ENCODE assay signal across 25 cellular contexts in genomic region chr2:105238664-105239240, GRCh38. TPM values are rescaled to one million over a fixed set of nuclear protein-coding genes. Genes with fewer than 3 reads are reported as not detected.
DNase-seq lines count a peak whose midpoint lies in the region; ATAC-seq, FAIRE-seq and TF ChIP-seq lines count a peak whose summit lies in the region.
"Had no signal": no experiment of that assay in that cellular context is flagged by ENCODE, and none has a peak within 500 bp of the region (broad histone marks: within the 10 kb centered on the region; RNA-seq: fewer than 3 reads in every experiment).

No MANE protein-coding gene starts in this region.

- H3K4me1 Mint-ChIP-seq in astrocyte (ENCODE audit: low read depth, unreplicated experiment): peaks cover 25% of the 10 kb centered on the region
- H3K4me1 Mint-ChIP-seq in Caco-2 (ENCODE audit: low read depth, unreplicated experiment): no peaks in the 10 kb centered on the region

- H3K9me3 ChIP-seq in IMR-90 (ENCODE audit: control insufficient read depth, insufficient read depth, low read length) (no peaks in the 10 kb centered on the region), astrocyte (ENCODE audit: insufficient read depth, low read depth, low read length) (no peaks in the 10 kb centered on the region), mesenchymal stem cell (ENCODE audit: control insufficient read depth, low read length) (no peaks in the 10 kb centered on the region), Caco-2 (no peaks in the 10 kb centered on the region)
- H3K9me3 ChIP-seq: BE2C, gastroesophageal sphincter, lower lobe of right lung, upper lobe of left lung had no signal

- H2BK5ac ChIP-seq in IMR-90 (ENCODE audit: low read depth, low read length, poor library complexity, severe bottlenecking): no peak overlapping the region
- peak overlapping the region; percentile 63 for H2BK5ac ChIP-seq in mesenchymal stem cell (ENCODE audit: low read depth, low read length, poor library complexity, severe bottlenecking)

- H2AK5ac ChIP-seq in IMR-90 (ENCODE audit: low read depth, low read length): peak overlapping the region; percentile 13; the same call in 1 of the 2 replicates
- peak overlapping the region; percentile 50 for H2AK5ac ChIP-seq in mesenchymal stem cell (ENCODE audit: low read length, severe bottlenecking)

- no peak overlapping the region for H3K4me3 Mint-ChIP-seq in astrocyte (ENCODE audit: unreplicated experiment)
- H3K4me3 Mint-ChIP-seq in Caco-2 (ENCODE audit: unreplicated experiment): no peak overlapping the region
- H3K4me3 Mint-ChIP-seq: activated CD4-positive, alpha-beta T cell treated with anti-CD3 and anti-CD28 coated beads, Interleukin-2, amount 10 ng/mL, durations not matched to agents 24 days and 14 days; activated naive CD4-positive, alpha-beta T cell treated with anti-CD3 and anti-CD28 coated beads, Interleukin-2, amount 50 U/mL, for 24 hours had no signal

- TF ChIP-seq POLR2A in IMR-90 (IDR thresholded peaks at IDR 0.05; ENCODE audit: low read depth, low read length): no peak

- peak overlapping the region; percentile 31 for H2AFZ ChIP-seq in ACC112 (ENCODE audit: low read length, unreplicated experiment)
- no peak overlapping the region for H2AFZ ChIP-seq in IMR-90 (replicated peaks; ENCODE audit: low read length, poor library complexity)
- H2AFZ ChIP-seq in astrocyte (ENCODE audit: low read depth, low read length): peak overlapping the region; percentile 34
- H2AFZ ChIP-seq in mesenchymal stem cell (ENCODE audit: low read depth, low read length): no peak overlapping the region

- H3K9ac ChIP-seq in IMR-90 (ENCODE audit: low read depth, low read length) (no peak overlapping the region), astrocyte (ENCODE audit: low read length) (no peak overlapping the region), mesenchymal stem cell (ENCODE audit: low read length) (no peak overlapping the region)

- H3K27ac ChIP-seq in ACC112 (ENCODE audit: low read depth, low read length) (no peak overlapping the region), IMR-90 (ENCODE audit: insufficient read depth, low read length) (no peak overlapping the region), astrocyte (ENCODE audit: low read depth, low read length) (no peak overlapping the region), mesenchymal stem cell (ENCODE audit: low read length, poor library complexity, severe bottlenecking) (peak overlapping the region; percentile 94)
- H3K27ac ChIP-seq: gastroesophageal sphincter, lower lobe of right lung, upper lobe of left lung had no signal

- no peak overlapping the region for H3K14ac ChIP-seq in IMR-90 (replicated peaks; ENCODE audit: low read depth, low read length)
- H3K14ac ChIP-seq in mesenchymal stem cell (ENCODE audit: low read length in 2 of 2): no peak overlapping the region

- H4K20me1 ChIP-seq in IMR-90 (ENCODE audit: insufficient read depth, low read length) (no peaks in the 10 kb centered on the region), astrocyte (ENCODE audit: insufficient read depth, low read length) (no peaks in the 10 kb centered on the region)

- 0 out of 2 replicates have a peak, but pooled peaks cover 3% of the 10 kb centered on the region for H3K9me1 ChIP-seq in IMR-90 (ENCODE audit: insufficient read depth, low read length)

- H2BK20ac ChIP-seq in IMR-90 (ENCODE audit: low read depth, low read length): 0 out of 2 replicates have a peak overlapping the region, but pooled peaks have one; percentile 26

- H3K79me2 ChIP-seq in ACC112 (ENCODE audit: control insufficient read depth, insufficient read depth, low read length, unreplicated experiment) (no peaks in the 10 kb centered on the region), astrocyte (ENCODE audit: insufficient read depth, low read length) (no peaks in the 10 kb centered on the region)

- TF ChIP-seq CTCF in IMR-90 (conservative IDR thresholded peaks at IDR 0.05; ENCODE audit: low read depth, low read length): no peak
- TF ChIP-seq CTCF in astrocyte (IDR thresholded peaks at IDR 0.05; ENCODE audit: insufficient read depth, low read depth, low read length): no peak
- no peak for TF ChIP-seq CTCF in Caco-2 (IDR thresholded peaks at IDR 0.05; ENCODE audit: insufficient read depth in 1 of 2, low read depth in 1 of 2, low read length in 1 of 2, severe bottlenecking in 1 of 2, unreplicated experiment in 1 of 2)

- BruUV-seq in IMR-90 (replicated peaks; lab: Mats Ljungman, UMichigan) (no TSS peak), Caco-2 (replicated peaks; lab: Mats Ljungman, UMichigan) (no TSS peak)

- CTCF ChIA-PET in IMR-90 (lab: Yijun Ruan, JAX): interaction anchor here (0.9 kb wide), 1 partner anchor 16 kb away, joined by 3 read pairs; no protein-coding TSS in a partner anchor
- CTCF ChIA-PET in Caco-2 (lab: Charles Lee): interaction anchor here (0.6 to 1.2 kb wide), 10 partner anchors 22 to 662 kb away, joined by 3 to 12 read pairs (median 6); no protein-coding TSS in a partner anchor

- H3K4me2 ChIP-seq in IMR-90 (ENCODE audit: low read depth, low read length): no peak overlapping the region
- no peak overlapping the region for H3K4me2 ChIP-seq in astrocyte (ENCODE audit: low read length)
- H3K4me2 ChIP-seq in mesenchymal stem cell (ENCODE audit: low read length, poor library complexity, severe bottlenecking): no peak overlapping the region

- dilution Hi-C loops in IMR-90 (cut with HindIII; ENCODE audit: low sequenced_read_pairs, unreplicated experiment): no loop called here

- H3K79me1 ChIP-seq in IMR-90 (ENCODE audit: low read depth in 1 of 2, low read length in 2 of 2): no peaks in the 10 kb centered on the region
- H3K79me1 ChIP-seq in mesenchymal stem cell (replicated peaks; ENCODE audit: low read length, poor library complexity, severe bottlenecking): no peaks in the 10 kb centered on the region

- in situ Hi-C loops in IMR-90 (cut with MboI; ENCODE audit: low sequenced_read_pairs): no loop called here

- H3K36me3 Mint-ChIP-seq in astrocyte (ENCODE audit: low read depth, unreplicated experiment) (no peaks in the 10 kb centered on the region), Caco-2 (ENCODE audit: insufficient read depth, unreplicated experiment) (no peaks in the 10 kb centered on the region)

- WGBS in IMR-90 (ENCODE audit: extremely low coverage in 2 of 2, insufficient read length in 1 of 2), 2 experiments: 67% methylated on average over 3 of the region's 14 CpGs; no CpG with 5 or more reads in 1 of the 2 experiments
- WGBS in mesenchymal stem cell: 85% methylated on average over 14 of the region's 14 CpGs

- DNase-seq in IMR-90 (no peak), astrocyte (ENCODE audit: low read depth) (peak; percentile 42), mesenchymal stem cell (no peak), Caco-2 (no peak), COLO829 (ENCODE audit: low spot score) (no peak), hepatic stellate cell (ENCODE audit: low spot score) (no peak)
- DNase-seq: cortex of kidney, KG1, NCI-H1436 treated with DMSO at 0.1 percent for 48 hours had no signal

- H3K27me3 ChIP-seq in ACC112 (ENCODE audit: insufficient read depth, low read length): peaks cover 6% of the 10 kb centered on the region
- peaks cover 3% of the 10 kb centered on the region; the same call in 1 of the 2 replicates for H3K27me3 ChIP-seq in IMR-90 (ENCODE audit: control insufficient read depth, insufficient read depth, low read length)
- no peaks in the 10 kb centered on the region for H3K27me3 ChIP-seq in astrocyte (ENCODE audit: insufficient read depth, low read length)
- peaks cover 0 to 5% of the 10 kb centered on the region in 2 experiments for H3K27me3 ChIP-seq in mesenchymal stem cell (ENCODE audit: control insufficient read depth in 1 of 2, insufficient read depth in 1 of 2, low read length in 2 of 2)
- no peaks in the 10 kb centered on the region for H3K27me3 ChIP-seq in Caco-2 (replicated peaks; ENCODE audit: control insufficient read depth, insufficient read depth, low read length)
- H3K27me3 ChIP-seq: BE2C, upper lobe of left lung had no signal

- intact Hi-C loops in IMR-90 (cut with micrococcal nuclease): loop anchor here (1.0 kb wide), 1 partner anchor 23 kb away; no protein-coding TSS in a partner anchor
- intact Hi-C loops in Caco-2 (cut with micrococcal nuclease; ENCODE audit: unreplicated experiment): loop anchor here (5.0 kb wide), 1 partner anchor 56 kb away; no protein-coding TSS in a partner anchor

- no peak overlapping the region for H4K8ac ChIP-seq in IMR-90 (ENCODE audit: low read depth in 2 of 2, low read length in 2 of 2)
- H4K8ac ChIP-seq in mesenchymal stem cell (ENCODE audit: low read length): no peak overlapping the region

- POLR2A ChIA-PET in IMR-90 (lab: Charles Lee; ENCODE audit: unreplicated experiment) (no interaction called here), Caco-2 (lab: Charles Lee) (no interaction called here)

- H3K9me3 Mint-ChIP-seq in astrocyte (ENCODE audit: unreplicated experiment): peaks cover 4% of the 10 kb centered on the region
- H3K9me3 Mint-ChIP-seq in Caco-2 (ENCODE audit: unreplicated experiment): no peaks in the 10 kb centered on the region
- H3K9me3 Mint-ChIP-seq: activated CD4-positive, alpha-beta T cell treated with anti-CD3 and anti-CD28 coated beads, Interleukin-2, amount 10 ng/mL, durations not matched to agents 24 days and 14 days; activated naive CD4-positive, alpha-beta T cell treated with anti-CD3 and anti-CD28 coated beads, Interleukin-2, amount 50 U/mL, for 24 hours had no signal

- H3K27ac Mint-ChIP-seq in astrocyte (ENCODE audit: unreplicated experiment) (peak overlapping the region; percentile 64), Caco-2 (ENCODE audit: unreplicated experiment) (no peak overlapping the region)
- H3K27ac Mint-ChIP-seq: activated CD4-positive, alpha-beta T cell treated with anti-CD3 and anti-CD28 coated beads, Interleukin-2, amount 10 ng/mL, durations not matched to agents 24 days and 14 days; activated naive CD4-positive, alpha-beta T cell treated with anti-CD3 and anti-CD28 coated beads, Interleukin-2, amount 50 U/mL, for 24 hours had no signal

- peak overlapping the region in 1 of 2 experiments; percentile 18 for H2BK12ac ChIP-seq in mesenchymal stem cell (ENCODE audit: low read length in 2 of 2)

- H3K18ac ChIP-seq in IMR-90 (ENCODE audit: low read depth, low read length): peak overlapping the region; percentile 17; the same call in 1 of the 2 replicates
- H3K18ac ChIP-seq in mesenchymal stem cell (ENCODE audit: low read depth in 1 of 2, low read length in 2 of 2): peak overlapping the region in 1 of 2 experiments; percentile 1

- 0 out of 2 replicates have a peak overlapping the region, but pooled peaks have one; percentile 3 for H2BK120ac ChIP-seq in IMR-90 (ENCODE audit: low read depth, low read length)
- H2BK120ac ChIP-seq in mesenchymal stem cell (ENCODE audit: low read depth, low read length): no peak overlapping the region

- H3K23ac ChIP-seq in IMR-90 (ENCODE audit: low read depth, low read length) (no peak overlapping the region), mesenchymal stem cell (ENCODE audit: low read length in 2 of 2) (no peak overlapping the region)

- ATAC-seq in IMR-90 (ENCODE audit: low read depth) (no peak), GM21717 (IDR thresholded peaks at IDR 0.05; ENCODE audit: unreplicated experiment) (no peak)

- H3K4me3 ChIP-seq in ACC112 (ENCODE audit: low read depth, low read length) (no peak overlapping the region), IMR-90 (ENCODE audit: insufficient read depth, low read depth, low read length) (no peak overlapping the region), astrocyte (ENCODE audit: insufficient read depth, low read depth, low read length) (no peak overlapping the region), mesenchymal stem cell (ENCODE audit: insufficient read depth in 1 of 2, low read depth in 1 of 2, low read length in 2 of 2) (no peak overlapping the region), Caco-2 (ENCODE audit: low read depth, low read length) (no peak overlapping the region)
- H3K4me3 ChIP-seq: gastroesophageal sphincter, lower lobe of right lung, upper lobe of left lung had no signal

- peaks cover under 1% of the 10 kb centered on the region for H3K27me3 Mint-ChIP-seq in astrocyte (ENCODE audit: low read depth, unreplicated experiment)
- peaks cover 3% of the 10 kb centered on the region for H3K27me3 Mint-ChIP-seq in Caco-2 (ENCODE audit: insufficient read depth, unreplicated experiment)

- H4K5ac ChIP-seq in IMR-90 (ENCODE audit: low read depth, low read length): no peak overlapping the region

- no peak overlapping the region for H3K56ac ChIP-seq in IMR-90 (ENCODE audit: extremely low read depth, insufficient read depth, low read length)

- H3K4me1 ChIP-seq in ACC112 (ENCODE audit: control insufficient read depth, insufficient read depth, low read length, unreplicated experiment) (peaks cover 3% of the 10 kb centered on the region), IMR-90 (ENCODE audit: control insufficient read depth, insufficient read depth, low read length) (0 out of 2 replicates have a peak, but pooled peaks cover 1% of the 10 kb centered on the region), astrocyte (ENCODE audit: insufficient read depth, low read length) (peaks cover 14% of the 10 kb centered on the region), mesenchymal stem cell (ENCODE audit: control insufficient read depth, insufficient read depth, low read depth, low read length) (peaks cover 16% of the 10 kb centered on the region), Caco-2 (no peaks in the 10 kb centered on the region; the same call in 1 of the 2 replicates)
- H3K4me1 ChIP-seq: lower lobe of right lung had no signal

- TF ChIP-seq RAD21 in IMR-90 (IDR thresholded peaks at IDR 0.05; ENCODE audit: low read length): no peak

- H3K4ac ChIP-seq in IMR-90 (ENCODE audit: low read depth, low read length) (no peak overlapping the region; the same call in 1 of the 2 replicates), mesenchymal stem cell (ENCODE audit: low read depth in 1 of 2, low read length in 2 of 2) (no peak overlapping the region)

- no peak overlapping the region for H2AK9ac ChIP-seq in IMR-90 (replicated peaks; ENCODE audit: low read depth, low read length, poor library complexity)

- FAIRE-seq in astrocyte (lab: Jason Lieb, UNC): no peak
- FAIRE-seq: GM12891, keratinocyte, small intestine had no signal

- H3K36me3 ChIP-seq in ACC112 (ENCODE audit: insufficient read depth, low read length) (no peaks in the 10 kb centered on the region), IMR-90 (ENCODE audit: control insufficient read depth, insufficient read depth, low read length) (no peaks in the 10 kb centered on the region), astrocyte (ENCODE audit: insufficient read depth, low read length) (no peaks in the 10 kb centered on the region), mesenchymal stem cell (ENCODE audit: control insufficient read depth in 1 of 2, insufficient read depth in 2 of 2, low read depth in 1 of 2, low read length in 2 of 2) (peaks cover 0 to 9% of the 10 kb centered on the region in 2 experiments), Caco-2 (ENCODE audit: control insufficient read depth, insufficient read depth, low read length) (no peaks in the 10 kb centered on the region)
- H3K36me3 ChIP-seq: BE2C, gastroesophageal sphincter, lower lobe of right lung, upper lobe of left lung had no signal

- H4K91ac ChIP-seq in IMR-90 (ENCODE audit: insufficient read depth, low read depth, low read length) (no peak overlapping the region), mesenchymal stem cell (ENCODE audit: low read length) (no peak overlapping the region)

- peak overlapping the region; percentile 27; the same call in 1 of the 3 replicates for H2BK15ac ChIP-seq in IMR-90 (ENCODE audit: low read depth, low read length)
- no peak overlapping the region for H2BK15ac ChIP-seq in mesenchymal stem cell (ENCODE audit: low read depth, poor library complexity, severe bottlenecking)

RNA-seq across cellular contexts. Expression of gene GPR45, which starts 2.8 kb away (rescaled TPM):
- total RNA-seq in IMR-90 (2012; rRNA removed) (not detected in 2 replicates), astrocyte (0.22 TPM in 1 of 2 replicates, not detected in the other), Caco-2 (2022) (not detected in 2 replicates)
- not detected in 2 replicates for polyA plus RNA-seq in IMR-90 (2012; rRNA removed)
- not detected in 2 replicates for polyA plus RNA-seq in IMR-90 (2012; cell fraction: cytosol; rRNA removed)
- not detected in 2 replicates for polyA plus RNA-seq in IMR-90 (2012; cell fraction: nucleus; rRNA removed; ENCODE audit: low replicate concordance)
- 0.04 TPM for polyA plus RNA-seq in mesenchymal stem cell (2013, experiment 1 of 2)
- 0.04 TPM for polyA plus RNA-seq in mesenchymal stem cell (2013, experiment 2 of 2)
- total RNA-seq: A172; activated CD4-positive, alpha-beta T cell treated with anti-CD3 and anti-CD28 coated beads, Interleukin-2, amount 10 ng/mL, durations not matched to agents 24 days and 14 days; cardiac septum; gastroesophageal sphincter; lower lobe of right lung; NCI-H460; subcutaneous adipose tissue; T-helper 1 cell treated with Interleukin-12 subunit alpha and Interleukin-12 subunit beta and Interleukin-4 antibody, amounts not matched to agents 30 ng/mL and 1 ng/mL, for 36 hours; upper lobe of left lung had no signal
- polyA plus RNA-seq: keratinocyte had no signal

Comparison
In these comparisons a context has a peak if more than half of its experiments do, and no peak if none do; other contexts are left out.
1. H2AFZ ChIP-seq: peak in ACC112 (single experiment) and astrocyte (single experiment); none in IMR-90 (single experiment) and mesenchymal stem cell (single experiment).